In genomic region chr20:44594730-44595129, GRCh38 we compare ENCODE assay signal across 9 cellular contexts. TPM values are rescaled to one million over a fixed set of nuclear protein-coding genes. Genes with fewer than 3 reads are reported as not detected.
A peak's percentile ranks its signal among the peaks of the same experiment; 100 is the strongest.
DNase-seq lines count a peak whose midpoint lies in the region; ATAC-seq and TF ChIP-seq lines count a peak whose summit lies in the region.
"Had no signal": no experiment of that assay in that cellular context is flagged by ENCODE, and none has a peak within 500 bp of the region (broad histone marks: within the 10 kb centered on the region; RNA-seq: fewer than 3 reads in every experiment).

No MANE protein-coding gene starts in this region.

- H3K36me3 Mint-ChIP-seq in activated CD4-positive, alpha-beta T cell treated with anti-CD3 and anti-CD28 coated beads, Interleukin-2, amount 10 ng/mL, durations not matched to agents 7 days and 5 days (ENCODE audit: low read depth) = no peaks in the 10 kb centered on the region

- peaks cover 18% of the 10 kb centered on the region for H3K4me1 Mint-ChIP-seq in activated CD4-positive, alpha-beta T cell treated with anti-CD3 and anti-CD28 coated beads, Interleukin-2, amount 10 ng/mL, durations not matched to agents 7 days and 5 days

- CTCF ChIA-PET in activated CD4-positive, alpha-beta T cell treated with anti-CD3 and anti-CD28 coated beads, Interleukin-2, amount 10 ng/mL, durations not matched to agents 7 days and 5 days (lab: Charles Lee) = interaction anchor here (1.3 to 1.8 kb wide), 2 partner anchors 8 to 90 kb away, joined by 4 to 8 read pairs; no protein-coding TSS in a partner anchor

- H3K4me1 ChIP-seq in RWPE2 (ENCODE audit: insufficient read depth, poor library complexity, severe bottlenecking) (peaks cover 3% of the 10 kb centered on the region), heart right ventricle (peaks cover 28 to 96% (median 77%) of the 10 kb centered on the region in 9 donors), tibial artery (peaks cover 0 to 80% (median 56%) of the 10 kb centered on the region in 4 donors)

- H3K27me3 Mint-ChIP-seq in activated CD4-positive, alpha-beta T cell treated with anti-CD3 and anti-CD28 coated beads, Interleukin-2, amount 10 ng/mL, durations not matched to agents 7 days and 5 days = no peaks in the 10 kb centered on the region

- H3K9me3 ChIP-seq in RWPE2 (ENCODE audit: severe bottlenecking) (no peaks in the 10 kb centered on the region), heart right ventricle (no peaks in the 10 kb centered on the region), tibial artery (no peaks in the 10 kb centered on the region)

- H3K27ac Mint-ChIP-seq in activated CD4-positive, alpha-beta T cell treated with anti-CD3 and anti-CD28 coated beads, Interleukin-2, amount 10 ng/mL, durations not matched to agents 7 days and 5 days = no peak overlapping the region

- intact Hi-C loops in heart right ventricle (cut with DNase I) = no loop called here
- intact Hi-C loops in tibial artery (cut with DNase I; ENCODE audit: low total_unique reads) = loop anchor here (5.0 kb wide), 1 partner anchor 62 kb away; no protein-coding TSS in a partner anchor

- no peaks in the 10 kb centered on the region for H3K27me3 ChIP-seq in RWPE2 (ENCODE audit: insufficient read depth, poor library complexity, severe bottlenecking)
- no peaks in the 10 kb centered on the region for H3K27me3 ChIP-seq in heart right ventricle
- no peaks in the 10 kb centered on the region for H3K27me3 ChIP-seq in tibial artery

- no peak overlapping the region for H3K4me3 Mint-ChIP-seq in activated CD4-positive, alpha-beta T cell treated with anti-CD3 and anti-CD28 coated beads, Interleukin-2, amount 10 ng/mL, durations not matched to agents 7 days and 5 days

- H3K9me3 Mint-ChIP-seq in activated CD4-positive, alpha-beta T cell treated with anti-CD3 and anti-CD28 coated beads, Interleukin-2, amount 10 ng/mL, durations not matched to agents 7 days and 5 days = no peaks in the 10 kb centered on the region

- POLR2A ChIA-PET in activated CD4-positive, alpha-beta T cell treated with anti-CD3 and anti-CD28 coated beads, Interleukin-2, amount 10 ng/mL, durations not matched to agents 7 days and 5 days (lab: Charles Lee) = no interaction called here

- no peak overlapping the region for H3K27ac ChIP-seq in RWPE2 (ENCODE audit: poor library complexity, severe bottlenecking)
- peak overlapping the region in 9 of 10 donors; percentile 24 to 98 (median 61) for H3K27ac ChIP-seq in heart right ventricle
- H3K27ac ChIP-seq in tibial artery = peak overlapping the region; percentile 81 to 89

- no peak overlapping the region for H3K4me3 ChIP-seq in RWPE2 (ENCODE audit: severe bottlenecking)
- no peak overlapping the region for H3K4me3 ChIP-seq in heart right ventricle
- no peak overlapping the region for H3K4me3 ChIP-seq in tibial artery

- TF ChIP-seq CTCF in RWPE2 (IDR thresholded peaks at IDR 0.05; ENCODE audit: poor library complexity, severe bottlenecking) = no peak
- no peak for TF ChIP-seq CTCF in heart right ventricle (IDR thresholded peaks at IDR 0.05)
- TF ChIP-seq CTCF in tibial artery (IDR thresholded peaks at IDR 0.05) = no peak

- DNase-seq in activated CD4-positive, alpha-beta T cell treated with anti-CD3 and anti-CD28 coated beads for 48 hours = peak; percentile 47
- DNase-seq in activated CD4-positive, alpha-beta T cell treated with anti-CD3 and anti-CD28 coated beads, Interleukin-2, amount 10 ng/mL, durations not matched to agents 7 days and 5 days = no peak
- peak; percentile 55 for DNase-seq in RWPE2 (ENCODE audit: low spot score)
- peak; percentile 48 to 57 for DNase-seq in heart right ventricle
- DNase-seq in tibial artery = peak; percentile 69 to 86
- DNase-seq in activated gamma-delta T cell (lab: John Stamatoyannopoulos, UW) = no peak
- no peak for DNase-seq in DMS53 (lab: John Stamatoyannopoulos, UW)
- DNase-seq: NCI-H146 had no signal

- ATAC-seq in RWPE2 (ENCODE audit: low read depth) (no peak), heart right ventricle (peak in 6 of 8 donors; percentile 4 to 36 (median 22)), SK-N-SH treated with all-trans-retinoic acid at 6 μM for 48 hours (no peak; the same call in 2 of the 3 replicates)

- H3K36me3 ChIP-seq in RWPE2 (ENCODE audit: low read depth) = no peaks in the 10 kb centered on the region
- peaks cover 0 to 43% (median 30%) of the 10 kb centered on the region in 9 donors for H3K36me3 ChIP-seq in heart right ventricle
- peaks cover 19 to 25% (median 22%) of the 10 kb centered on the region in 3 donors for H3K36me3 ChIP-seq in tibial artery

- WGBS in heart right ventricle, 2 donors = 7 to 9% methylated on average over 1 of the region's 1 CpG

TF ChIP-seq in SK-N-SH treated with all-trans-retinoic acid at 6 μM for 48 hours, 23 proteins besides CTCF, POLR2A, EP300 and RAD21:
- TF ChIP-seq OSR1 (CRISPR knock-in tag; IDR thresholded peaks at IDR 0.05) = no peak
- no peak for TF ChIP-seq ISL1 (CRISPR knock-in tag; IDR thresholded peaks at IDR 0.05)

RNA-seq across cellular contexts. Expression of gene PKIG, which starts 12.4 kb away (rescaled TPM):
- 1 to 10 TPM; 3.3 to 5.1 TPM for total RNA-seq in activated CD4-positive, alpha-beta T cell treated with anti-CD3 and anti-CD28 coated beads, Interleukin-2, amount 10 ng/mL, durations not matched to agents 7 days and 5 days
- total RNA-seq in heart right ventricle = 100 to 1,000 TPM; 155 to 342 (median 231) TPM
- polyA plus RNA-seq in heart right ventricle = 100 to 1,000 TPM; 180 to 196 TPM

RNA-seq across cellular contexts. Expression of gene ADA, which starts 56.8 kb away (rescaled TPM):
- 100 to 1,000 TPM; 103 to 107 TPM for total RNA-seq in activated CD4-positive, alpha-beta T cell treated with anti-CD3 and anti-CD28 coated beads, Interleukin-2, amount 10 ng/mL, durations not matched to agents 7 days and 5 days
- 10 to 100 TPM in 1 of 10 donors, 1 to 10 TPM in 9; 1.6 to 18.3 (median 3.8) TPM for total RNA-seq in heart right ventricle
- polyA plus RNA-seq in heart right ventricle = 10 to 100 TPM; 12.9 to 18.3 TPM

Comparison
In these comparisons a context has a peak if more than half of its experiments do, and no peak if none do; other contexts are left out.
1. DNase-seq: peak in activated CD4-positive, alpha-beta T cell treated with anti-CD3 and anti-CD28 coated beads for 48 hours (single experiment), RWPE2 (single experiment), heart right ventricle (2 of 2) and tibial artery (2 of 2); none in activated CD4-positive, alpha-beta T cell treated with anti-CD3 and anti-CD28 coated beads, Interleukin-2, amount 10 ng/mL, durations not matched to agents 7 days and 5 days (single experiment), activated gamma-delta T cell (single experiment) and DMS53 (single experiment).
2. ATAC-seq: peak in heart right ventricle (6 of 8); none in RWPE2 (single experiment) and SK-N-SH treated with all-trans-retinoic acid at 6 μM for 48 hours (single experiment).
3. RNA of gene PKIG, which starts 12.4 kb away (total RNA-seq): 155 to 342 TPM in heart right ventricle; 3.3 to 5.1 TPM in activated CD4-positive, alpha-beta T cell treated with anti-CD3 and anti-CD28 coated beads, Interleukin-2, amount 10 ng/mL, durations not matched to agents 7 days and 5 days; every median in the first group is over 10 times any median in the second.
4. RNA of gene ADA, which starts 56.8 kb away (total RNA-seq): 103 to 107 TPM in activated CD4-positive, alpha-beta T cell treated with anti-CD3 and anti-CD28 coated beads, Interleukin-2, amount 10 ng/mL, durations not matched to agents 7 days and 5 days; 1.6 to 18.3 TPM in heart right ventricle; every median in the first group is over 4 times any median in the second.